In genomic region chr9:84759300-84759750, GRCh38 we compare ENCODE assay signal across 10 cellular contexts.
A peak's percentile ranks its signal among the peaks of the same experiment; 100 is the strongest.
DNase-seq lines count a peak whose midpoint lies in the region; ATAC-seq and TF ChIP-seq lines count a peak whose summit lies in the region.
"Had no signal": no experiment of that assay in that cellular context is flagged by ENCODE, and none has a peak within 500 bp of the region (broad histone marks: within the 10 kb centered on the region; RNA-seq: fewer than 3 reads in every experiment).

No MANE protein-coding gene starts in this region.

- intact Hi-C loops in PC-3 (cut with micrococcal nuclease) (no loop called here), head of caudate nucleus (cut with DNase I) (no loop called here)

- no TSS peak for BruUV-seq in PC-3 (replicated peaks; lab: Mats Ljungman, UMichigan)

- H3F3A ChIP-seq in PC-3 (ENCODE audit: low read length, unreplicated experiment): no peaks in the 10 kb centered on the region

- in situ Hi-C loops in HAP-1 (cut with MboI; ENCODE audit: low sequenced_read_pairs): no loop called here

- H3K9me3 ChIP-seq in PC-3 (ENCODE audit: low read length): no peaks in the 10 kb centered on the region
- no peaks in the 10 kb centered on the region for H3K9me3 ChIP-seq in HAP-1

- CTCF ChIA-PET in PC-3 (lab: Charles Lee): no interaction called here

- H3K27me3 Mint-ChIP-seq in nephron (ENCODE audit: low read depth): no peaks in the 10 kb centered on the region
- H3K27me3 Mint-ChIP-seq in HFFc6 (ENCODE audit: insufficient read depth): peaks cover 4% of the 10 kb centered on the region; the same call in 1 of the 2 replicates

- peaks cover 40% of the 10 kb centered on the region for H3K4me1 Mint-ChIP-seq in nephron
- peaks cover 25% of the 10 kb centered on the region; the same call in 1 of the 2 replicates for H3K4me1 Mint-ChIP-seq in HFFc6 (ENCODE audit: low read depth)
- H3K4me1 Mint-ChIP-seq: central memory CD8-positive, alpha-beta T cell had no signal

- DNase-seq in PC-3 (peak; percentile 18), D341Med (ENCODE audit: low spot score) (no peak), HFFc6 (no peak), HAP-1 (ENCODE audit: low spot score in 2 of 2) (no peak), head of caudate nucleus (no peak)
- DNase-seq: T-cell had no signal

- H3K4me1 ChIP-seq in PC-3 (ENCODE audit: insufficient read depth, low read length) (no peaks in the 10 kb centered on the region), HAP-1 (no peaks in the 10 kb centered on the region)

- no peak overlapping the region for H2AFZ ChIP-seq in PC-3 (ENCODE audit: low read length)

- no peak overlapping the region for H3K9ac ChIP-seq in PC-3 (ENCODE audit: low read length)

- H3K9me3 Mint-ChIP-seq in nephron (peaks cover 11% of the 10 kb centered on the region), HFFc6 (peaks cover 23% of the 10 kb centered on the region)
- H3K9me3 Mint-ChIP-seq: central memory CD8-positive, alpha-beta T cell had no signal

- ATAC-seq in GM19025 (IDR thresholded peaks at IDR 0.05; ENCODE audit: low read depth, unreplicated experiment): peak; percentile 68
- ATAC-seq in HG02610 (IDR thresholded peaks at IDR 0.05; ENCODE audit: unreplicated experiment): peak; percentile 73
- no peak for ATAC-seq in PC-3

- no peaks in the 10 kb centered on the region for H3K36me3 ChIP-seq in PC-3 (ENCODE audit: low read depth, low read length)
- H3K36me3 ChIP-seq in HAP-1 (replicated peaks): no peaks in the 10 kb centered on the region

- H3K9me2 ChIP-seq in PC-3 (replicated peaks; ENCODE audit: low read length): no peaks in the 10 kb centered on the region

- H3K27ac Mint-ChIP-seq in nephron (peak overlapping the region in 2 of 3 experiments; percentile 39 to 50), HFFc6 (no peak overlapping the region)

- no peak overlapping the region for H3K4me2 ChIP-seq in PC-3 (ENCODE audit: low read length)

- peaks cover 33% of the 10 kb centered on the region for H3K36me3 Mint-ChIP-seq in nephron (ENCODE audit: low read depth)
- peaks cover 11% of the 10 kb centered on the region; the same call in 1 of the 2 replicates for H3K36me3 Mint-ChIP-seq in HFFc6 (ENCODE audit: low read depth)
- H3K36me3 Mint-ChIP-seq: T-cell had no signal

- no peak overlapping the region for H3K27ac ChIP-seq in PC-3 (ENCODE audit: low read length)

- no peaks in the 10 kb centered on the region for H3K79me2 ChIP-seq in PC-3 (ENCODE audit: low read length)

- H3K4me3 Mint-ChIP-seq in nephron (no peak overlapping the region), HFFc6 (no peak overlapping the region)
- H3K4me3 Mint-ChIP-seq: central memory CD8-positive, alpha-beta T cell; T-cell had no signal

- TF ChIP-seq CTCF in PC-3 (conservative IDR thresholded peaks at IDR 0.05; ENCODE audit: low read depth, low read length) (no peak), nephron (IDR thresholded peaks at IDR 0.05; ENCODE audit: unreplicated experiment in 3 of 3) (no peak), HFFc6 (IDR thresholded peaks at IDR 0.05) (no peak)

- H3K4me3 ChIP-seq in PC-3 (ENCODE audit: low read length) (no peak overlapping the region), HAP-1 (no peak overlapping the region)

- POLR2A ChIA-PET in PC-3 (lab: Charles Lee; ENCODE audit: unreplicated experiment): no interaction called here

- H3K27me3 ChIP-seq in PC-3 (ENCODE audit: low read length): no peaks in the 10 kb centered on the region
- H3K27me3 ChIP-seq in HAP-1 (ENCODE audit: low read depth): peaks cover 7% of the 10 kb centered on the region; the same call in 1 of the 2 replicates

- no peaks in the 10 kb centered on the region for H4K20me1 ChIP-seq in PC-3 (ENCODE audit: low read length)
